ENCODE assay signal across 12 cellular contexts in the genomic region with DNA sequence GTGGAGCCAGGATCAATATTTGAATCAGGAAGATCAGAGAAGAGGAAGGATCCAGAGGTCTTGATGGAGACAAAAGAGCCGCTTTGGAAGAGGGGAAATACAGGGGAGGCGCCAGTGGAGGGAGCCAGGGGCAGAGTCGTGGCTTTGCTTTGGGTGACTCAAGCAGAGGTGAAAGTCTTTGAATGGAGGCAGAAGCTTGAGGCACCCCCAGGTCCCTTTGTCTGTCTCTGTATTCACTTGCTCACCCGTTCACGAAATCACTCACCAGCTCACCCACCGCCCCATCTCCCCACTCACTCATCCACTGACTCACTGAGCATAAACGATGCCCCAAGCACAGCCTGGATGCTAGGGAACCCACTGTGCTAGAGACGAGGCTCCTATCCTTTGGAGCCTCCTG.
DNase-seq lines count a peak whose midpoint lies in the region; ATAC-seq lines count a peak whose summit lies in the region.
"Had no signal": no experiment of that assay in that cellular context is flagged by ENCODE, and none has a peak within 500 bp of the region (broad histone marks: within the 10 kb centered on the region; RNA-seq: fewer than 3 reads in every experiment).

No MANE protein-coding gene starts in this region.

- DNase-seq in activated effector memory CD4-positive, alpha-beta T cell treated with anti-CD3 and anti-CD28 coated beads, Interleukin-2, amount 50 U/mL, for 16 hours: peak; percentile 81
- DNase-seq in activated effector memory CD4-positive, alpha-beta T cell treated with Interleukin-2 at 50 U/mL for 16 hours: no peak
- DNase-seq in activated CD8-positive, alpha-beta T cell treated with anti-CD3 and anti-CD28 coated beads, Interleukin-2, amount 10 ng/mL, durations not matched to agents 7 days and 5 days: no peak
- DNase-seq in mesenteric fat pad (ENCODE audit: low spot score) (peak; percentile 30), Kasumi-1 (lab: John Stamatoyannopoulos, UW) (no peak), posterior vena cava (ENCODE audit: low spot score) (no peak)
- DNase-seq in stimulated activated naive B cell treated with anti-CD40 and anti-IgM and Interleukin-4, amounts not matched to agents 10 μg/mL and 1 μg/mL and 100 μg/mL, for 72 hours: no peak
- DNase-seq: HCEC 1CT, NCI-H1694, NCI-H82, sigmoid colon had no signal

- H3K4me3 Mint-ChIP-seq in activated CD8-positive, alpha-beta T cell treated with anti-CD3 and anti-CD28 coated beads, Interleukin-2, amount 10 ng/mL, durations not matched to agents 7 days and 5 days: no peak overlapping the region
- H3K4me3 Mint-ChIP-seq in stimulated activated naive CD8-positive, alpha-beta T cell treated with anti-CD3 and anti-CD28 coated beads, Interleukin-15, Interleukin-2, amounts not matched to agents 100 ng/mL and 50 ng/mL, for 24 hours: no peak overlapping the region
- H3K4me3 Mint-ChIP-seq in stimulated activated naive B cell treated with anti-CD40 and anti-IgM and Interleukin-4, amounts not matched to agents 10 μg/mL and 1 μg/mL and 100 μg/mL, for 72 hours: no peak overlapping the region

- H3K36me3 Mint-ChIP-seq in activated CD8-positive, alpha-beta T cell treated with anti-CD3 and anti-CD28 coated beads, Interleukin-2, amount 10 ng/mL, durations not matched to agents 7 days and 5 days (ENCODE audit: low read depth): peaks cover 2% of the 10 kb centered on the region
- no peaks in the 10 kb centered on the region for H3K36me3 Mint-ChIP-seq in stimulated activated naive CD8-positive, alpha-beta T cell treated with anti-CD3 and anti-CD28 coated beads, Interleukin-15, Interleukin-2, amounts not matched to agents 100 ng/mL and 50 ng/mL, for 24 hours (ENCODE audit: low read depth)
- no peaks in the 10 kb centered on the region for H3K36me3 Mint-ChIP-seq in stimulated activated naive B cell treated with anti-CD40 and anti-IgM and Interleukin-4, amounts not matched to agents 10 μg/mL and 1 μg/mL and 100 μg/mL, for 72 hours

- H3K4me1 Mint-ChIP-seq in activated CD8-positive, alpha-beta T cell treated with anti-CD3 and anti-CD28 coated beads, Interleukin-2, amount 10 ng/mL, durations not matched to agents 7 days and 5 days (ENCODE audit: low read depth): peaks cover 70% of the 10 kb centered on the region
- peaks cover 44% of the 10 kb centered on the region for H3K4me1 Mint-ChIP-seq in stimulated activated naive CD8-positive, alpha-beta T cell treated with anti-CD3 and anti-CD28 coated beads, Interleukin-15, Interleukin-2, amounts not matched to agents 100 ng/mL and 50 ng/mL, for 24 hours (ENCODE audit: low read depth)
- H3K4me1 Mint-ChIP-seq in stimulated activated naive B cell treated with anti-CD40 and anti-IgM and Interleukin-4, amounts not matched to agents 10 μg/mL and 1 μg/mL and 100 μg/mL, for 72 hours: peaks cover 11 to 12% of the 10 kb centered on the region in 2 donors

- ATAC-seq in activated CD8-positive, alpha-beta T cell treated with anti-CD3 and anti-CD28 coated beads, Interleukin-2, amount 10 ng/mL, durations not matched to agents 7 days and 5 days: no peak
- no peak for ATAC-seq in stimulated activated naive B cell treated with anti-CD40 and anti-IgM and Interleukin-4, amounts not matched to agents 10 μg/mL and 1 μg/mL and 100 μg/mL, for 72 hours (replicated peaks)

- intact Hi-C loops in posterior vena cava (cut with DNase I): no loop called here

- CTCF ChIA-PET in activated CD8-positive, alpha-beta T cell treated with anti-CD3 and anti-CD28 coated beads, Interleukin-2, amount 10 ng/mL, durations not matched to agents 7 days and 5 days (lab: Charles Lee): interaction anchor here (1.0 to 4.1 kb wide), 4 partner anchors 8 to 55 kb away, joined by 3 to 26 read pairs (median 6); no protein-coding TSS in a partner anchor

- H3K9me3 Mint-ChIP-seq in activated CD8-positive, alpha-beta T cell treated with anti-CD3 and anti-CD28 coated beads, Interleukin-2, amount 10 ng/mL, durations not matched to agents 7 days and 5 days (ENCODE audit: insufficient read depth): no peaks in the 10 kb centered on the region
- H3K9me3 Mint-ChIP-seq in stimulated activated naive CD8-positive, alpha-beta T cell treated with anti-CD3 and anti-CD28 coated beads, Interleukin-15, Interleukin-2, amounts not matched to agents 100 ng/mL and 50 ng/mL, for 24 hours: no peaks in the 10 kb centered on the region
- H3K9me3 Mint-ChIP-seq in stimulated activated naive B cell treated with anti-CD40 and anti-IgM and Interleukin-4, amounts not matched to agents 10 μg/mL and 1 μg/mL and 100 μg/mL, for 72 hours: no peaks in the 10 kb centered on the region

- POLR2A ChIA-PET in activated CD8-positive, alpha-beta T cell treated with anti-CD3 and anti-CD28 coated beads, Interleukin-2, amount 10 ng/mL, durations not matched to agents 7 days and 5 days (lab: Charles Lee): interaction anchor here (0.8 to 1.5 kb wide), 2 partner anchors 8 to 10 kb away, joined by 4 to 5 read pairs; no protein-coding TSS in a partner anchor

- H3K27ac Mint-ChIP-seq in activated CD8-positive, alpha-beta T cell treated with anti-CD3 and anti-CD28 coated beads, Interleukin-2, amount 10 ng/mL, durations not matched to agents 7 days and 5 days: peak overlapping the region; percentile 41
- H3K27ac Mint-ChIP-seq in stimulated activated naive CD8-positive, alpha-beta T cell treated with anti-CD3 and anti-CD28 coated beads, Interleukin-15, Interleukin-2, amounts not matched to agents 100 ng/mL and 50 ng/mL, for 24 hours: peak overlapping the region; percentile 79
- no peak overlapping the region for H3K27ac Mint-ChIP-seq in stimulated activated naive B cell treated with anti-CD40 and anti-IgM and Interleukin-4, amounts not matched to agents 10 μg/mL and 1 μg/mL and 100 μg/mL, for 72 hours

- H3K27me3 Mint-ChIP-seq in activated CD8-positive, alpha-beta T cell treated with anti-CD3 and anti-CD28 coated beads, Interleukin-2, amount 10 ng/mL, durations not matched to agents 7 days and 5 days (ENCODE audit: low read depth): peaks cover 4% of the 10 kb centered on the region
- peaks cover 36% of the 10 kb centered on the region for H3K27me3 Mint-ChIP-seq in stimulated activated naive CD8-positive, alpha-beta T cell treated with anti-CD3 and anti-CD28 coated beads, Interleukin-15, Interleukin-2, amounts not matched to agents 100 ng/mL and 50 ng/mL, for 24 hours
- peaks cover 33 to 49% of the 10 kb centered on the region in 2 donors for H3K27me3 Mint-ChIP-seq in stimulated activated naive B cell treated with anti-CD40 and anti-IgM and Interleukin-4, amounts not matched to agents 10 μg/mL and 1 μg/mL and 100 μg/mL, for 72 hours

Comparison
In these comparisons a context has a peak if more than half of its experiments do, and no peak if none do; other contexts are left out.
1. DNase-seq: peak in activated effector memory CD4-positive, alpha-beta T cell treated with anti-CD3 and anti-CD28 coated beads, Interleukin-2, amount 50 U/mL, for 16 hours (single experiment) and mesenteric fat pad (single experiment); none in activated effector memory CD4-positive, alpha-beta T cell treated with Interleukin-2 at 50 U/mL for 16 hours (single experiment), activated CD8-positive, alpha-beta T cell treated with anti-CD3 and anti-CD28 coated beads, Interleukin-2, amount 10 ng/mL, durations not matched to agents 7 days and 5 days (single experiment), stimulated activated naive B cell treated with anti-CD40 and anti-IgM and Interleukin-4, amounts not matched to agents 10 μg/mL and 1 μg/mL and 100 μg/mL, for 72 hours (single experiment), Kasumi-1 (0 of 2) and posterior vena cava (single experiment).